In genomic region chr10:79087721-79088120, GRCh38 we compare ENCODE assay signal across 15 cellular contexts. TPM values are rescaled to one million over a fixed set of nuclear protein-coding genes. Genes with fewer than 3 reads are reported as not detected.
DNase-seq lines count a peak whose midpoint lies in the region; ATAC-seq and TF ChIP-seq lines count a peak whose summit lies in the region.
"Had no signal": no experiment of that assay in that cellular context is flagged by ENCODE, and none has a peak within 500 bp of the region (broad histone marks: within the 10 kb centered on the region; RNA-seq: fewer than 3 reads in every experiment).

No MANE protein-coding gene starts in this region.

- H3K79me2 ChIP-seq in Karpas-422 (ENCODE audit: low read length) (no peaks in the 10 kb centered on the region), mammary epithelial cell (ENCODE audit: insufficient read depth, low read length) (peaks cover 96% of the 10 kb centered on the region), MM.1S (ENCODE audit: low read length) (0 out of 2 replicates have a peak, but pooled peaks cover 10% of the 10 kb centered on the region)

- H3K27ac ChIP-seq in Karpas-422 (ENCODE audit: low read length) (no peak overlapping the region), mammary epithelial cell (ENCODE audit: insufficient read depth, low read depth, low read length) (no peak overlapping the region), liver (ENCODE audit: low read depth in 1 of 2, low read length in 2 of 2) (peak overlapping the region; percentile 58 to 74), subcutaneous abdominal adipose tissue (ENCODE audit: low read depth, low read length) (peak overlapping the region; percentile 57), MM.1S (ENCODE audit: low read length) (no peak overlapping the region)
- H3K27ac ChIP-seq: KMS-11 had no signal

- POLR2A ChIA-PET in WTC11 (lab: Charles Lee) = no interaction called here

- H3K4me1 ChIP-seq in Karpas-422 (ENCODE audit: low read length) (peaks cover 97% of the 10 kb centered on the region), mammary epithelial cell (ENCODE audit: insufficient read depth, low read length) (peaks cover 53% of the 10 kb centered on the region), liver (ENCODE audit: control insufficient read depth in 4 of 4, insufficient read depth in 4 of 4, low read length in 3 of 4) (peaks cover 39 to 79% (median 54%) of the 10 kb centered on the region in 4 donors), subcutaneous abdominal adipose tissue (ENCODE audit: control insufficient read depth in 5 of 5, insufficient read depth in 5 of 5, low read length in 5 of 5) (peaks cover 32 to 95% (median 93%) of the 10 kb centered on the region in 5 donors), MM.1S (ENCODE audit: low read length) (peaks cover 13% of the 10 kb centered on the region)

- TF ChIP-seq CTCF in mammary epithelial cell (conservative IDR thresholded peaks at IDR 0.05 in 1 of 2, IDR thresholded peaks at IDR 0.05 in 1 of 2; ENCODE audit: extremely low read depth in 1 of 2, insufficient read depth in 1 of 2, low read depth in 1 of 2, low read length in 2 of 2) = no peak
- TF ChIP-seq CTCF in liver (IDR thresholded peaks at IDR 0.05; ENCODE audit: low read depth, low read length, missing input control) = no peak
- TF ChIP-seq CTCF in MM.1S (IDR thresholded peaks at IDR 0.05; ENCODE audit: low read length) = no peak
- TF ChIP-seq CTCF in WTC11 (IDR thresholded peaks at IDR 0.05) = no peak

- CTCF ChIA-PET in mammary epithelial cell (lab: Charles Lee; ENCODE audit: low non-redundant PET) (no interaction called here), WTC11 (lab: Charles Lee) (interaction anchor here (0.9 to 1.9 kb wide), 3 partner anchors 20 to 108 kb away, joined by 3 to 8 read pairs (median 3); no protein-coding TSS in a partner anchor)

- dilution Hi-C loops in mammary epithelial cell (cut with HindIII; ENCODE audit: low sequenced_read_pairs) = no loop called here

- no peaks in the 10 kb centered on the region for H3F3A ChIP-seq in MM.1S (ENCODE audit: insufficient read depth, low read length)

- in situ Hi-C loops in mammary epithelial cell (cut with MboI; ENCODE audit: low sequenced_read_pairs in 2 of 2) = no loop called here

- TF ChIP-seq RAD21 in liver (IDR thresholded peaks at IDR 0.05) = no peak

- no peaks in the 10 kb centered on the region for H3K36me3 ChIP-seq in Karpas-422 (ENCODE audit: insufficient read depth, low read length)
- H3K36me3 ChIP-seq in mammary epithelial cell (ENCODE audit: insufficient read depth, low read length) = no peaks in the 10 kb centered on the region
- no peaks in the 10 kb centered on the region for H3K36me3 ChIP-seq in liver (ENCODE audit: control insufficient read depth in 4 of 4, insufficient read depth in 3 of 4, low read depth in 1 of 4, low read length in 3 of 4)
- H3K36me3 ChIP-seq in subcutaneous abdominal adipose tissue (ENCODE audit: control insufficient read depth in 5 of 5, insufficient read depth in 5 of 5, low read length in 5 of 5) = peaks cover 0 to 7% (median 2%) of the 10 kb centered on the region in 5 donors
- H3K36me3 ChIP-seq in MM.1S (replicated peaks; ENCODE audit: insufficient read depth, low read length) = no peaks in the 10 kb centered on the region

- H3K9me3 ChIP-seq in Karpas-422 (ENCODE audit: low read length) (no peaks in the 10 kb centered on the region), mammary epithelial cell (replicated peaks; ENCODE audit: insufficient read depth, low read length) (no peaks in the 10 kb centered on the region), liver (ENCODE audit: control insufficient read depth in 4 of 4, low read length in 3 of 4) (no peaks in the 10 kb centered on the region), subcutaneous abdominal adipose tissue (ENCODE audit: control insufficient read depth in 5 of 5, low read length in 5 of 5) (no peaks in the 10 kb centered on the region), MM.1S (replicated peaks; ENCODE audit: insufficient read depth, low read length) (no peaks in the 10 kb centered on the region)
- H3K9me3 ChIP-seq: BE2C had no signal

- 13% methylated on average over 5 of the region's 6 CpGs for WGBS in mammary epithelial cell (ENCODE audit: low coverage, missing lambda C conversion rate)
- 27% methylated on average over 6 of the region's 6 CpGs for WGBS in liver

- peaks cover 4% of the 10 kb centered on the region; the same call in 1 of the 2 replicates for H3K9me3 Mint-ChIP-seq in WTC11
- H3K9me3 Mint-ChIP-seq: activated B cell treated with CpG ODN at 0.5 μM for 24 hours; naive thymus-derived CD4-positive, alpha-beta T cell had no signal

- no peaks in the 10 kb centered on the region for H3K27me3 ChIP-seq in Karpas-422 (ENCODE audit: low read length)
- H3K27me3 ChIP-seq in mammary epithelial cell (ENCODE audit: insufficient read depth, low read length) = no peaks in the 10 kb centered on the region
- no peaks in the 10 kb centered on the region for H3K27me3 ChIP-seq in liver (ENCODE audit: control insufficient read depth in 4 of 4, insufficient read depth in 4 of 4, low read length in 3 of 4)
- H3K27me3 ChIP-seq in subcutaneous abdominal adipose tissue (ENCODE audit: control insufficient read depth in 5 of 5, insufficient read depth in 4 of 5, low read length in 5 of 5) = no peaks in the 10 kb centered on the region
- H3K27me3 ChIP-seq in MM.1S (replicated peaks; ENCODE audit: insufficient read depth, low read length) = no peaks in the 10 kb centered on the region
- H3K27me3 ChIP-seq: BE2C had no signal

- intact Hi-C loops in mammary epithelial cell (cut with micrococcal nuclease) = no loop called here

- no peak overlapping the region for H2AFZ ChIP-seq in Karpas-422 (ENCODE audit: low read length)
- no peak overlapping the region for H2AFZ ChIP-seq in mammary epithelial cell (ENCODE audit: low read depth, low read length)
- H2AFZ ChIP-seq in MM.1S (ENCODE audit: low read length) = no peak overlapping the region

- H3K27me3 Mint-ChIP-seq in WTC11 (ENCODE audit: low read depth) = no peaks in the 10 kb centered on the region
- H3K27me3 Mint-ChIP-seq: naive thymus-derived CD4-positive, alpha-beta T cell had no signal

- H3K4me1 Mint-ChIP-seq in WTC11 = peaks cover 54% of the 10 kb centered on the region

- no peak overlapping the region for H3K4me3 ChIP-seq in Karpas-422 (ENCODE audit: low read length)
- H3K4me3 ChIP-seq in mammary epithelial cell (replicated peaks in 1 of 3; ENCODE audit: insufficient read depth in 1 of 3, low read depth in 2 of 3, low read length in 3 of 3) = no peak overlapping the region
- peak overlapping the region in 1 of 3 donors; percentile 12 for H3K4me3 ChIP-seq in liver (ENCODE audit: low read depth in 1 of 3, low read length in 3 of 3)
- H3K4me3 ChIP-seq in subcutaneous abdominal adipose tissue (ENCODE audit: low read depth in 1 of 5, low read length in 5 of 5) = peak overlapping the region in 1 of 5 donors; percentile 36
- H3K4me3 ChIP-seq in MM.1S (ENCODE audit: low read length) = no peak overlapping the region

- no TSS peak for BruUV-seq in mammary epithelial cell (replicated peaks; lab: Mats Ljungman, UMichigan)

- H3K4me3 Mint-ChIP-seq in WTC11 = no peak overlapping the region
- H3K4me3 Mint-ChIP-seq: activated B cell treated with CpG ODN at 0.5 μM for 24 hours; naive thymus-derived CD4-positive, alpha-beta T cell had no signal

- H3K9me2 ChIP-seq in Karpas-422 (replicated peaks; ENCODE audit: insufficient read depth, low read length) = no peaks in the 10 kb centered on the region
- H3K9me2 ChIP-seq in MM.1S (replicated peaks; ENCODE audit: insufficient read depth, low read length) = no peaks in the 10 kb centered on the region

- H3K9ac ChIP-seq in Karpas-422 (ENCODE audit: low read length) = peak overlapping the region; percentile 20; the same call in 1 of the 2 replicates
- H3K9ac ChIP-seq in mammary epithelial cell (ENCODE audit: insufficient read depth, low read length) = no peak overlapping the region
- H3K9ac ChIP-seq in liver (ENCODE audit: low read depth in 1 of 2, low read length in 2 of 2) = no peak overlapping the region
- H3K9ac ChIP-seq in subcutaneous abdominal adipose tissue (ENCODE audit: low read length in 5 of 5) = no peak overlapping the region
- no peak overlapping the region for H3K9ac ChIP-seq in MM.1S (ENCODE audit: low read length)
- H3K9ac ChIP-seq: KMS-11 had no signal

- no peak overlapping the region for H3K27ac Mint-ChIP-seq in WTC11
- H3K27ac Mint-ChIP-seq: activated B cell treated with CpG ODN at 0.5 μM for 24 hours had no signal

- H3K36me3 Mint-ChIP-seq in WTC11 = no peaks in the 10 kb centered on the region
- H3K36me3 Mint-ChIP-seq: naive thymus-derived CD4-positive, alpha-beta T cell had no signal

- ATAC-seq in HG03354 (IDR thresholded peaks at IDR 0.05; ENCODE audit: poor library complexity, severe bottlenecking, unreplicated experiment) = no peak
- ATAC-seq in WTC11 = no peak
- ATAC-seq: naive thymus-derived CD4-positive, alpha-beta T cell had no signal

- H3K4me2 ChIP-seq in Karpas-422 (ENCODE audit: low read depth, low read length, poor library complexity, severe bottlenecking) (peak overlapping the region; percentile 31), mammary epithelial cell (ENCODE audit: insufficient read depth, low read depth, low read length) (peak overlapping the region; percentile 64), MM.1S (ENCODE audit: low read depth, low read length) (no peak overlapping the region)
- H3K4me2 ChIP-seq: KMS-11 had no signal

- DNase-seq in Karpas-422 (no peak), mammary epithelial cell (no peak), MM.1S (no peak), DMS153 (lab: John Stamatoyannopoulos, UW) (no peak), WTC11 (ENCODE audit: low spot score) (no peak)
- DNase-seq: activated B cell treated with CpG ODN at 0.5 μM for 24 hours; activated CD8-positive, alpha-beta memory T cell treated with anti-CD3 and anti-CD28 coated beads, Interleukin-2, amount 50 U/mL, for 48 hours; BE2C; DMS53; naive thymus-derived CD4-positive, alpha-beta T cell; NCI-H524 treated with DMSO at 0.1 percent for 48 hours had no signal

- H4K20me1 ChIP-seq in Karpas-422 (ENCODE audit: insufficient read depth, low read depth, low read length) = peaks cover 22% of the 10 kb centered on the region; the same call in 1 of the 2 replicates
- no peaks in the 10 kb centered on the region for H4K20me1 ChIP-seq in mammary epithelial cell (ENCODE audit: insufficient read depth, low read length)
- no peaks in the 10 kb centered on the region for H4K20me1 ChIP-seq in MM.1S (ENCODE audit: insufficient read depth, low read length)

TF ChIP-seq in liver, 16 proteins besides CTCF, POLR2A, EP300 and RAD21 (continues in another document):
- TF ChIP-seq RXRA (IDR thresholded peaks at IDR 0.05) (peak; percentile 48), NR2F2 (IDR thresholded peaks at IDR 0.05) (peak; percentile 18)

TF ChIP-seq in WTC11, 78 proteins besides CTCF, POLR2A, EP300 and RAD21 (continues in another document):
- TF ChIP-seq ZNF138 (CRISPR knock-in tag; conservative IDR thresholded peaks at IDR 0.05) = no peak

RNA-seq across cellular contexts. Expression of gene ZMIZ1, which starts 19.0 kb away (rescaled TPM):
- total RNA-seq in Karpas-422 (2014; rRNA removed; shearing (Covaris generic); ENCODE audit: low replicate concordance) = 63.0 and 73.1 TPM in 2 replicates
- total RNA-seq in mammary epithelial cell = 10 to 100 TPM; 22.3 to 25.0 TPM
- 5.9 TPM for polyA plus RNA-seq in mammary epithelial cell
- polyA minus RNA-seq in mammary epithelial cell = 16.3 TPM
- total RNA-seq in liver = 10 to 100 TPM; 11.2 to 19.1 TPM
- polyA plus RNA-seq in liver = 1 to 10 TPM; 3.9 to 8.4 TPM
- 34.3 to 44.4 TPM (median 35.2 TPM) in 3 replicates for total RNA-seq in WTC11 (2021)

Comparison
In these comparisons a context has a peak if more than half of its experiments do, and no peak if none do; other contexts are left out.
1. H3K27ac ChIP-seq: peak in liver (2 of 2) and subcutaneous abdominal adipose tissue (single experiment); none in Karpas-422 (single experiment), mammary epithelial cell (single experiment) and MM.1S (single experiment).